1 cellular context compared by ENCODE assay signal in genomic region chr18:67846422-67847098, GRCh38.
TF ChIP-seq lines count a peak whose summit lies in the region.

No MANE protein-coding gene starts in this region.

TF ChIP-seq in IMR-90, 13 proteins besides CTCF, POLR2A, EP300 and RAD21:
- TF ChIP-seq CEBPB (IDR thresholded peaks at IDR 0.05; ENCODE audit: low read depth, low read length) (no peak), RCOR1 (IDR thresholded peaks at IDR 0.05; ENCODE audit: insufficient replicate concordance, low read length) (no peak), USF2 (IDR thresholded peaks at IDR 0.05; ENCODE audit: low read depth, low read length) (no peak), FOS (IDR thresholded peaks at IDR 0.05; ENCODE audit: low read depth, low read length) (no peak), MXI1 (IDR thresholded peaks at IDR 0.05; ENCODE audit: borderline replicate concordance, low read depth, low read length) (no peak), ELK1 (IDR thresholded peaks at IDR 0.05; ENCODE audit: borderline replicate concordance, low read depth, low read length) (no peak), RFX5 (IDR thresholded peaks at IDR 0.05; ENCODE audit: low read depth, low read length) (no peak), MAFK (IDR thresholded peaks at IDR 0.05; ENCODE audit: low read depth, low read length) (no peak)
